1 cellular context compared by ENCODE assay signal in the genomic region with DNA sequence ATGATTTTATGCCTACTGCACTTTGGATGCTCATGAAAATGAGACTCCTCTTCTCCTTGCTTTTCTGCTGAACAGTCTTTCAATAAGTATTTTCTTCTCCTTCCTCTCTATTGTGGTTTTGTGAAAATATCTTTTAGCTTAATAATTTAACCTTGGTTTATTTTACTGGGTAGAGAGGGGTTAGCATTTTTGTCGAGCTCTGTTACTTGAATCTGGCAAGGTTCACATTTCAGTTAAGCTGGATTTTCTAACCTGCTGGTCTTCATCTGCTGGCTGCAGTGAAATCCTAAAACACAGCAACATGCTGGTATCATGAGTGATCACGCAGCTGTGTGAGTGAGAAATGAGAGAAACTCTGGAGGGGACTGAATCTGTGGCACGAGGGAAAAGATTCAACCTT.
TF ChIP-seq lines count a peak whose summit lies in the region.

No MANE protein-coding gene starts in this region.

TF ChIP-seq in GM23338, 12 proteins besides CTCF, POLR2A, EP300 and RAD21 (continued from another document):
- TF ChIP-seq, protein P1, sequence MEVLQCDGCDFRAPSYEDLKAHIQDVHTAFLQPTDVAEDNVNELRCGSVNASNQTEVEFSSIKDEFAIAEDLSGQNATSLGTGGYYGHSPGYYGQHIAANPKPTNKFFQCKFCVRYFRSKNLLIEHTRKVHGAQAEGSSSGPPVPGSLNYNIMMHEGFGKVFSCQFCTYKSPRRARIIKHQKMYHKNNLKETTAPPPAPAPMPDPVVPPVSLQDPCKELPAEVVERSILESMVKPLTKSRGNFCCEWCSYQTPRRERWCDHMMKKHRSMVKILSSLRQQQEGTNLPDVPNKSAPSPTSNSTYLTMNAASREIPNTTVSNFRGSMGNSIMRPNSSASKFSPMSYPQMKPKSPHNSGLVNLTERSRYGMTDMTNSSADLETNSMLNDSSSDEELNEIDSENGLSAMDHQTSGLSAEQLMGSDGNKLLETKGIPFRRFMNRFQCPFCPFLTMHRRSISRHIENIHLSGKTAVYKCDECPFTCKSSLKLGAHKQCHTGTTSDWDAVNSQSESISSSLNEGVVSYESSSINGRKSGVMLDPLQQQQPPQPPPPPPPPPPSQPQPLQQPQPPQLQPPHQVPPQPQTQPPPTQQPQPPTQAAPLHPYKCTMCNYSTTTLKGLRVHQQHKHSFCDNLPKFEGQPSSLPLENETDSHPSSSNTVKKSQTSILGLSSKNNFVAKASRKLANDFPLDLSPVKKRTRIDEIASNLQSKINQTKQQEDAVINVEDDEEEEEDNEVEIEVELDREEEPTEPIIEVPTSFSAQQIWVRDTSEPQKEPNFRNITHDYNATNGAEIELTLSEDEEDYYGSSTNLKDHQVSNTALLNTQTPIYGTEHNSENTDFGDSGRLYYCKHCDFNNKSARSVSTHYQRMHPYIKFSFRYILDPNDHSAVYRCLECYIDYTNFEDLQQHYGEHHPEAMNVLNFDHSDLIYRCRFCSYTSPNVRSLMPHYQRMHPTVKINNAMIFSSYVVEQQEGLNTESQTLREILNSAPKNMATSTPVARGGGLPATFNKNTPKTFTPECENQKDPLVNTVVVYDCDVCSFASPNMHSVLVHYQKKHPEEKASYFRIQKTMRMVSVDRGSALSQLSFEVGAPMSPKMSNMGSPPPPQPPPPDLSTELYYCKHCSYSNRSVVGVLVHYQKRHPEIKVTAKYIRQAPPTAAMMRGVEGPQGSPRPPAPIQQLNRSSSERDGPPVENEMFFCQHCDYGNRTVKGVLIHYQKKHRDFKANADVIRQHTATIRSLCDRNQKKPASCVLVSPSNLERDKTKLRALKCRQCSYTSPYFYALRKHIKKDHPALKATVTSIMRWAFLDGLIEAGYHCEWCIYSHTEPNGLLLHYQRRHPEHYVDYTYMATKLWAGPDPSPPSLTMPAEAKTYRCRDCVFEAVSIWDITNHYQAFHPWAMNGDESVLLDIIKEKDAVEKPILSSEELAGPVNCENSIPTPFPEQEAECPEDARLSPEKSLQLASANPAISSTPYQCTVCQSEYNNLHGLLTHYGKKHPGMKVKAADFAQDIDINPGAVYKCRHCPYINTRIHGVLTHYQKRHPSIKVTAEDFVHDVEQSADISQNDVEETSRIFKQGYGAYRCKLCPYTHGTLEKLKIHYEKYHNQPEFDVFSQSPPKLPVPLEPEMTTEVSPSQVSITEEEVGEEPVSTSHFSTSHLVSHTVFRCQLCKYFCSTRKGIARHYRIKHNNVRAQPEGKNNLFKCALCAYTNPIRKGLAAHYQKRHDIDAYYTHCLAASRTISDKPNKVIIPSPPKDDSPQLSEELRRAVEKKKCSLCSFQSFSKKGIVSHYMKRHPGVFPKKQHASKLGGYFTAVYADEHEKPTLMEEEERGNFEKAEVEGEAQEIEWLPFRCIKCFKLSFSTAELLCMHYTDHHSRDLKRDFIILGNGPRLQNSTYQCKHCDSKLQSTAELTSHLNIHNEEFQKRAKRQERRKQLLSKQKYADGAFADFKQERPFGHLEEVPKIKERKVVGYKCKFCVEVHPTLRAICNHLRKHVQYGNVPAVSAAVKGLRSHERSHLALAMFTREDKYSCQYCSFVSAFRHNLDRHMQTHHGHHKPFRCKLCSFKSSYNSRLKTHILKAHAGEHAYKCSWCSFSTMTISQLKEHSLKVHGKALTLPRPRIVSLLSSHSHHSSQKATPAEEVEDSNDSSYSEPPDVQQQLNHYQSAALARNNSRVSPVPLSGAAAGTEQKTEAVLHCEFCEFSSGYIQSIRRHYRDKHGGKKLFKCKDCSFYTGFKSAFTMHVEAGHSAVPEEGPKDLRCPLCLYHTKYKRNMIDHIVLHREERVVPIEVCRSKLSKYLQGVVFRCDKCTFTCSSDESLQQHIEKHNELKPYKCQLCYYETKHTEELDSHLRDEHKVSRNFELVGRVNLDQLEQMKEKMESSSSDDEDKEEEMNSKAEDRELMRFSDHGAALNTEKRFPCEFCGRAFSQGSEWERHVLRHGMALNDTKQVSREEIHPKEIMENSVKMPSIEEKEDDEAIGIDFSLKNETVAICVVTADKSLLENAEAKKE (CRISPR knock-in tag; IDR thresholded peaks at IDR 0.05) = no peak
- TF ChIP-seq, protein P2, sequence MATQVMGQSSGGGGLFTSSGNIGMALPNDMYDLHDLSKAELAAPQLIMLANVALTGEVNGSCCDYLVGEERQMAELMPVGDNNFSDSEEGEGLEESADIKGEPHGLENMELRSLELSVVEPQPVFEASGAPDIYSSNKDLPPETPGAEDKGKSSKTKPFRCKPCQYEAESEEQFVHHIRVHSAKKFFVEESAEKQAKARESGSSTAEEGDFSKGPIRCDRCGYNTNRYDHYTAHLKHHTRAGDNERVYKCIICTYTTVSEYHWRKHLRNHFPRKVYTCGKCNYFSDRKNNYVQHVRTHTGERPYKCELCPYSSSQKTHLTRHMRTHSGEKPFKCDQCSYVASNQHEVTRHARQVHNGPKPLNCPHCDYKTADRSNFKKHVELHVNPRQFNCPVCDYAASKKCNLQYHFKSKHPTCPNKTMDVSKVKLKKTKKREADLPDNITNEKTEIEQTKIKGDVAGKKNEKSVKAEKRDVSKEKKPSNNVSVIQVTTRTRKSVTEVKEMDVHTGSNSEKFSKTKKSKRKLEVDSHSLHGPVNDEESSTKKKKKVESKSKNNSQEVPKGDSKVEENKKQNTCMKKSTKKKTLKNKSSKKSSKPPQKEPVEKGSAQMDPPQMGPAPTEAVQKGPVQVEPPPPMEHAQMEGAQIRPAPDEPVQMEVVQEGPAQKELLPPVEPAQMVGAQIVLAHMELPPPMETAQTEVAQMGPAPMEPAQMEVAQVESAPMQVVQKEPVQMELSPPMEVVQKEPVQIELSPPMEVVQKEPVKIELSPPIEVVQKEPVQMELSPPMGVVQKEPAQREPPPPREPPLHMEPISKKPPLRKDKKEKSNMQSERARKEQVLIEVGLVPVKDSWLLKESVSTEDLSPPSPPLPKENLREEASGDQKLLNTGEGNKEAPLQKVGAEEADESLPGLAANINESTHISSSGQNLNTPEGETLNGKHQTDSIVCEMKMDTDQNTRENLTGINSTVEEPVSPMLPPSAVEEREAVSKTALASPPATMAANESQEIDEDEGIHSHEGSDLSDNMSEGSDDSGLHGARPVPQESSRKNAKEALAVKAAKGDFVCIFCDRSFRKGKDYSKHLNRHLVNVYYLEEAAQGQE (IDR thresholded peaks at IDR 0.05; ENCODE audit: unreplicated experiment) = no peak
- TF ChIP-seq EZH2phosphoT487 (IDR thresholded peaks at IDR 0.05; ENCODE audit: unreplicated experiment) (no peak), EZH2 (IDR thresholded peaks at IDR 0.05; ENCODE audit: low read depth, unreplicated experiment) (no peak)
